Comparison of ENCODE assay signal across 9 cellular contexts in genomic region chr22:49052560-49052959, GRCh38.
A peak's percentile ranks its signal among the peaks of the same experiment; 100 is the strongest.
DNase-seq lines count a peak whose midpoint lies in the region; ATAC-seq and TF ChIP-seq lines count a peak whose summit lies in the region.
"Had no signal": no experiment of that assay in that cellular context is flagged by ENCODE, and none has a peak within 500 bp of the region (broad histone marks: within the 10 kb centered on the region; RNA-seq: fewer than 3 reads in every experiment).

No MANE protein-coding gene starts in this region.

- DNase-seq in H7: peak; percentile 69
- no peak for DNase-seq in activated CD8-positive, alpha-beta T cell treated with anti-CD3 and anti-CD28 coated beads for 36 hours
- no peak for DNase-seq in immature natural killer cell
- no peak for DNase-seq in A673 (ENCODE audit: low spot score)
- DNase-seq in activated CD4-positive, alpha-beta memory T cell treated with anti-CD3 and anti-CD28 coated beads for 36 hours: no peak
- DNase-seq in activated CD4-positive, alpha-beta memory T cell treated with anti-CD3 and anti-CD28 coated beads, Interleukin-2, amount 10 ng/mL, durations not matched to agents 7 days and 5 days: no peak
- DNase-seq: NCI-H1048 had no signal

- H3K27me3 Mint-ChIP-seq in activated CD8-positive, alpha-beta T cell treated with anti-CD3 and anti-CD28 coated beads for 36 hours: peaks cover 4% of the 10 kb centered on the region
- peaks cover 0 to 3% (median 2%) of the 10 kb centered on the region in 3 donors for H3K27me3 Mint-ChIP-seq in immature natural killer cell (ENCODE audit: low read depth in 3 of 3)
- H3K27me3 Mint-ChIP-seq in activated CD4-positive, alpha-beta memory T cell treated with anti-CD3 and anti-CD28 coated beads for 36 hours: no peaks in the 10 kb centered on the region
- H3K27me3 Mint-ChIP-seq in activated CD4-positive, alpha-beta memory T cell treated with anti-CD3 and anti-CD28 coated beads, Interleukin-2, amount 10 ng/mL, durations not matched to agents 7 days and 5 days: peaks cover 2% of the 10 kb centered on the region

- CTCF ChIA-PET in activated CD8-positive, alpha-beta T cell treated with anti-CD3 and anti-CD28 coated beads for 36 hours (lab: Charles Lee): no interaction called here
- CTCF ChIA-PET in A673 (lab: Charles Lee): no interaction called here
- CTCF ChIA-PET in activated CD4-positive, alpha-beta memory T cell treated with anti-CD3 and anti-CD28 coated beads for 36 hours (lab: Charles Lee): no interaction called here
- CTCF ChIA-PET in activated CD4-positive, alpha-beta memory T cell treated with anti-CD3 and anti-CD28 coated beads, Interleukin-2, amount 10 ng/mL, durations not matched to agents 7 days and 5 days (lab: Charles Lee): no interaction called here

- H3K27me3 ChIP-seq in H7 (ENCODE audit: control insufficient read depth, insufficient read depth, low read length) (no peaks in the 10 kb centered on the region), A673 (replicated peaks; ENCODE audit: insufficient read depth, low read depth, low read length, poor library complexity) (no peaks in the 10 kb centered on the region)

- no TSS peak for BruUV-seq in A673 (replicated peaks; lab: Mats Ljungman, UMichigan)

- peak overlapping the region; percentile 14 for H3K27ac Mint-ChIP-seq in activated CD8-positive, alpha-beta T cell treated with anti-CD3 and anti-CD28 coated beads for 36 hours
- H3K27ac Mint-ChIP-seq in immature natural killer cell: no peak overlapping the region
- H3K27ac Mint-ChIP-seq in activated CD4-positive, alpha-beta memory T cell treated with anti-CD3 and anti-CD28 coated beads for 36 hours: no peak overlapping the region
- H3K27ac Mint-ChIP-seq in activated CD4-positive, alpha-beta memory T cell treated with anti-CD3 and anti-CD28 coated beads, Interleukin-2, amount 10 ng/mL, durations not matched to agents 7 days and 5 days: no peak overlapping the region
- H3K27ac Mint-ChIP-seq: activated CD4-positive, alpha-beta T cell treated with anti-CD3 and anti-CD28 coated beads for 36 hours had no signal

- H3K36me3 Mint-ChIP-seq in activated CD8-positive, alpha-beta T cell treated with anti-CD3 and anti-CD28 coated beads for 36 hours (ENCODE audit: low read depth): no peaks in the 10 kb centered on the region
- H3K36me3 Mint-ChIP-seq in immature natural killer cell: no peaks in the 10 kb centered on the region
- no peaks in the 10 kb centered on the region for H3K36me3 Mint-ChIP-seq in activated CD4-positive, alpha-beta memory T cell treated with anti-CD3 and anti-CD28 coated beads for 36 hours
- H3K36me3 Mint-ChIP-seq in activated CD4-positive, alpha-beta memory T cell treated with anti-CD3 and anti-CD28 coated beads, Interleukin-2, amount 10 ng/mL, durations not matched to agents 7 days and 5 days (ENCODE audit: low read depth): no peaks in the 10 kb centered on the region

- no peaks in the 10 kb centered on the region for H3K9me3 ChIP-seq in A673 (ENCODE audit: low read depth, low read length, poor library complexity, severe bottlenecking)

- H3K9me3 Mint-ChIP-seq in activated CD8-positive, alpha-beta T cell treated with anti-CD3 and anti-CD28 coated beads for 36 hours: no peaks in the 10 kb centered on the region
- no peaks in the 10 kb centered on the region for H3K9me3 Mint-ChIP-seq in immature natural killer cell
- H3K9me3 Mint-ChIP-seq in activated CD4-positive, alpha-beta memory T cell treated with anti-CD3 and anti-CD28 coated beads for 36 hours: no peaks in the 10 kb centered on the region
- H3K9me3 Mint-ChIP-seq in activated CD4-positive, alpha-beta memory T cell treated with anti-CD3 and anti-CD28 coated beads, Interleukin-2, amount 10 ng/mL, durations not matched to agents 7 days and 5 days: no peaks in the 10 kb centered on the region

- ATAC-seq in activated CD8-positive, alpha-beta T cell treated with anti-CD3 and anti-CD28 coated beads for 36 hours: no peak

- POLR2A ChIA-PET in activated CD8-positive, alpha-beta T cell treated with anti-CD3 and anti-CD28 coated beads for 36 hours (lab: Charles Lee): no interaction called here
- POLR2A ChIA-PET in A673 (lab: Charles Lee; ENCODE audit: low non-redundant PET): no interaction called here
- POLR2A ChIA-PET in activated CD4-positive, alpha-beta memory T cell treated with anti-CD3 and anti-CD28 coated beads for 36 hours (lab: Charles Lee): no interaction called here
- POLR2A ChIA-PET in activated CD4-positive, alpha-beta memory T cell treated with anti-CD3 and anti-CD28 coated beads, Interleukin-2, amount 10 ng/mL, durations not matched to agents 7 days and 5 days (lab: Charles Lee): no interaction called here

- peak overlapping the region; percentile 72 for H3K4me3 Mint-ChIP-seq in activated CD8-positive, alpha-beta T cell treated with anti-CD3 and anti-CD28 coated beads for 36 hours
- H3K4me3 Mint-ChIP-seq in immature natural killer cell: peak overlapping the region; percentile 70 to 92 (median 83)
- H3K4me3 Mint-ChIP-seq in activated CD4-positive, alpha-beta memory T cell treated with anti-CD3 and anti-CD28 coated beads for 36 hours: no peak overlapping the region
- no peak overlapping the region for H3K4me3 Mint-ChIP-seq in activated CD4-positive, alpha-beta memory T cell treated with anti-CD3 and anti-CD28 coated beads, Interleukin-2, amount 10 ng/mL, durations not matched to agents 7 days and 5 days

- H3K4me1 ChIP-seq in A673 (ENCODE audit: insufficient read depth, low read length, poor library complexity, severe bottlenecking): no peaks in the 10 kb centered on the region

- H3K36me3 ChIP-seq in H7 (replicated peaks; ENCODE audit: control insufficient read depth, insufficient read depth, low read length) (no peaks in the 10 kb centered on the region), A673 (ENCODE audit: insufficient read depth, low read length, poor library complexity, severe bottlenecking) (no peaks in the 10 kb centered on the region)

- intact Hi-C loops in activated CD8-positive, alpha-beta T cell treated with anti-CD3 and anti-CD28 coated beads for 36 hours (cut with micrococcal nuclease): no loop called here
- intact Hi-C loops in A673 (cut with micrococcal nuclease; ENCODE audit: unreplicated experiment): no loop called here
- intact Hi-C loops in activated CD4-positive, alpha-beta memory T cell treated with anti-CD3 and anti-CD28 coated beads for 36 hours (cut with micrococcal nuclease): no loop called here

- H3K4me3 ChIP-seq in H7 (ENCODE audit: insufficient read depth, low read depth, low read length) (peak overlapping the region; percentile 32; the same call in 1 of the 2 replicates), skin epidermis (peak overlapping the region in 4 of 7 experiments; percentile 8 to 36 (median 30)), A673 (ENCODE audit: low read depth, low read length, poor library complexity, severe bottlenecking) (no peak overlapping the region)

- TF ChIP-seq CTCF in activated CD8-positive, alpha-beta T cell treated with anti-CD3 and anti-CD28 coated beads for 36 hours (IDR thresholded peaks at IDR 0.05): no peak
- TF ChIP-seq CTCF in A673 (conservative IDR thresholded peaks at IDR 0.05; ENCODE audit: low read depth, low read length): no peak

- H3K27ac ChIP-seq in skin epidermis: peak overlapping the region in 1 of 21 experiments; percentile 41
- H3K27ac ChIP-seq in A673 (ENCODE audit: low read depth, low read length, poor library complexity, severe bottlenecking): no peak overlapping the region

- no peaks in the 10 kb centered on the region for H3K4me1 Mint-ChIP-seq in activated CD8-positive, alpha-beta T cell treated with anti-CD3 and anti-CD28 coated beads for 36 hours (ENCODE audit: low read depth)
- peaks cover 0 to 3% of the 10 kb centered on the region in 2 donors for H3K4me1 Mint-ChIP-seq in immature natural killer cell
- H3K4me1 Mint-ChIP-seq in activated CD4-positive, alpha-beta memory T cell treated with anti-CD3 and anti-CD28 coated beads for 36 hours (ENCODE audit: low read depth): no peaks in the 10 kb centered on the region
- H3K4me1 Mint-ChIP-seq in activated CD4-positive, alpha-beta memory T cell treated with anti-CD3 and anti-CD28 coated beads, Interleukin-2, amount 10 ng/mL, durations not matched to agents 7 days and 5 days: no peaks in the 10 kb centered on the region
- H3K4me1 Mint-ChIP-seq: activated CD4-positive, alpha-beta T cell treated with anti-CD3 and anti-CD28 coated beads for 36 hours had no signal

Comparison
In these comparisons a context has a peak if more than half of its experiments do, and no peak if none do; other contexts are left out.
1. H3K4me3 Mint-ChIP-seq: peak in activated CD8-positive, alpha-beta T cell treated with anti-CD3 and anti-CD28 coated beads for 36 hours (single experiment) and immature natural killer cell (5 of 5); none in activated CD4-positive, alpha-beta memory T cell treated with anti-CD3 and anti-CD28 coated beads for 36 hours (single experiment) and activated CD4-positive, alpha-beta memory T cell treated with anti-CD3 and anti-CD28 coated beads, Interleukin-2, amount 10 ng/mL, durations not matched to agents 7 days and 5 days (single experiment).